In genomic region chr9:3527653-3527960, GRCh38 we compare ENCODE assay signal across 9 cellular contexts. TPM values are rescaled to one million over a fixed set of nuclear protein-coding genes. Genes with fewer than 3 reads are reported as not detected.
DNase-seq lines count a peak whose midpoint lies in the region; ATAC-seq, FAIRE-seq and TF ChIP-seq lines count a peak whose summit lies in the region.
"Had no signal": no experiment of that assay in that cellular context is flagged by ENCODE, and none has a peak within 500 bp of the region (broad histone marks: within the 10 kb centered on the region; RNA-seq: fewer than 3 reads in every experiment).

No MANE protein-coding gene starts in this region.

- DNase-seq in GM19239 (ENCODE audit: insufficient read length, low spot score) (no peak), trophoblast cell (no peak), AML-193 (lab: John Stamatoyannopoulos, UW) (no peak), GM19238 (ENCODE audit: insufficient read length, low spot score) (no peak)
- no peak for DNase-seq in effector memory CD8-positive, alpha-beta T cell

- FAIRE-seq in GM19239 (lab: Jason Lieb, UNC), result peak; percentile 14
- FAIRE-seq: TTC549 had no signal

- WGBS in trophoblast cell (ENCODE audit: extremely low coverage, insufficient coverage, insufficient read length), result no CpG with 5 or more reads among the region's 3 CpGs

- peaks cover 34 to 57% of the 10 kb centered on the region in 2 donors for H3K4me1 Mint-ChIP-seq in effector memory CD8-positive, alpha-beta T cell (ENCODE audit: low read depth in 2 of 2)

- no peaks in the 10 kb centered on the region for H3K9me3 Mint-ChIP-seq in effector memory CD8-positive, alpha-beta T cell

- H4K12ac ChIP-seq in trophoblast cell (ENCODE audit: low read depth, low read length), result no peak overlapping the region

- H3K27me3 ChIP-seq in OCI-LY1 (ENCODE audit: insufficient read depth, low read length), result no peaks in the 10 kb centered on the region
- no peaks in the 10 kb centered on the region for H3K27me3 ChIP-seq in trophoblast cell (ENCODE audit: insufficient read depth, low read length)

- no peak overlapping the region for H3K4ac ChIP-seq in trophoblast cell (ENCODE audit: low read depth, low read length)

- no peaks in the 10 kb centered on the region for H4K20me1 ChIP-seq in OCI-LY1 (ENCODE audit: insufficient read depth, low read length)

- H2BK12ac ChIP-seq in trophoblast cell (ENCODE audit: low read length), result no peak overlapping the region

- H3K18ac ChIP-seq in trophoblast cell (ENCODE audit: low read length), result no peak overlapping the region

- H3K4me2 ChIP-seq in OCI-LY1 (ENCODE audit: low read length) (peak overlapping the region; percentile 92), trophoblast cell (ENCODE audit: low read length) (peak overlapping the region; percentile 90)

- H3K9me3 ChIP-seq in OCI-LY1 (ENCODE audit: low read length) (no peaks in the 10 kb centered on the region), trophoblast cell (ENCODE audit: insufficient read depth, low read depth, low read length) (no peaks in the 10 kb centered on the region)

- H2AFZ ChIP-seq in OCI-LY1 (ENCODE audit: low read length) (no peak overlapping the region), trophoblast cell (ENCODE audit: insufficient read depth, low read length, poor library complexity) (no peak overlapping the region)

- H3K23ac ChIP-seq in trophoblast cell (ENCODE audit: low read length), result no peak overlapping the region

- peaks cover 63% of the 10 kb centered on the region for H3K79me2 ChIP-seq in OCI-LY1 (ENCODE audit: insufficient read depth, low read length)
- H3K79me2 ChIP-seq in trophoblast cell (ENCODE audit: control insufficient read depth, insufficient read depth, low read length, poor library complexity), result peaks cover 10% of the 10 kb centered on the region

- no peaks in the 10 kb centered on the region for H3K9me2 ChIP-seq in OCI-LY1 (ENCODE audit: low read depth, low read length)

- no peak overlapping the region for H2BK120ac ChIP-seq in trophoblast cell (ENCODE audit: insufficient read depth, low read length, poor library complexity)

- peaks cover 49% of the 10 kb centered on the region for H3K36me3 Mint-ChIP-seq in effector memory CD8-positive, alpha-beta T cell (ENCODE audit: insufficient read depth)

- H4K91ac ChIP-seq in trophoblast cell (ENCODE audit: low read depth, low read length), result no peak overlapping the region

- ATAC-seq in effector memory CD8-positive, alpha-beta T cell (replicated peaks), result no peak
- no peak for ATAC-seq in HG02642 (IDR thresholded peaks at IDR 0.05; ENCODE audit: poor library complexity, unreplicated experiment)
- no peak for ATAC-seq in HG03045 (IDR thresholded peaks at IDR 0.05; ENCODE audit: unreplicated experiment)

- H3K27me3 Mint-ChIP-seq in effector memory CD8-positive, alpha-beta T cell, result no peaks in the 10 kb centered on the region

- TF ChIP-seq CTCF in OCI-LY1 (IDR thresholded peaks at IDR 0.05; ENCODE audit: low read length), result no peak

- H3K36me3 ChIP-seq in OCI-LY1 (ENCODE audit: insufficient read depth, low read length) (peaks cover 27% of the 10 kb centered on the region), trophoblast cell (ENCODE audit: control insufficient read depth in 1 of 2, insufficient read depth in 2 of 2, low read length in 2 of 2) (peaks cover 0 to 2% of the 10 kb centered on the region in 2 experiments)

- peak overlapping the region; percentile 96 for H3K9ac ChIP-seq in OCI-LY1 (ENCODE audit: low read length)
- H3K9ac ChIP-seq in trophoblast cell (ENCODE audit: low read length), result no peak overlapping the region

- H2AK5ac ChIP-seq in trophoblast cell (ENCODE audit: low read length), result no peak overlapping the region

- peak overlapping the region; percentile 97 for H3K27ac ChIP-seq in OCI-LY1 (ENCODE audit: low read depth, low read length, poor library complexity, severe bottlenecking)
- H3K27ac ChIP-seq in trophoblast cell (ENCODE audit: low read depth, low read length), result no peak overlapping the region

- no peak overlapping the region for H4K8ac ChIP-seq in trophoblast cell (ENCODE audit: low read depth, low read length)

- H2BK5ac ChIP-seq in trophoblast cell (ENCODE audit: low read depth, low read length, poor library complexity), result no peak overlapping the region

- H3K79me1 ChIP-seq in trophoblast cell (ENCODE audit: low read length), result peaks cover 10% of the 10 kb centered on the region

- peaks cover 42% of the 10 kb centered on the region for H3K4me1 ChIP-seq in OCI-LY1 (ENCODE audit: insufficient read depth, low read length, severe bottlenecking)
- peaks cover 0 to 4% of the 10 kb centered on the region in 2 experiments for H3K4me1 ChIP-seq in trophoblast cell (ENCODE audit: control insufficient read depth in 1 of 2, insufficient read depth in 2 of 2, low read length in 2 of 2)

- H3K14ac ChIP-seq in trophoblast cell (ENCODE audit: low read length), result no peak overlapping the region

- H3K4me3 ChIP-seq in OCI-LY1 (ENCODE audit: low read depth, low read length, poor library complexity, severe bottlenecking) (peak overlapping the region; percentile 81), trophoblast cell (ENCODE audit: low read depth, low read length) (no peak overlapping the region)

- peak overlapping the region; percentile 88 to 92 for H3K4me3 Mint-ChIP-seq in effector memory CD8-positive, alpha-beta T cell

- peak overlapping the region; percentile 97 to 99 for H3K27ac Mint-ChIP-seq in effector memory CD8-positive, alpha-beta T cell

- H3F3A ChIP-seq in OCI-LY1 (ENCODE audit: insufficient read depth, low read length), result no peaks in the 10 kb centered on the region

RNA-seq across cellular contexts. Expression of gene RFX3, which starts 1.8 kb away (rescaled TPM):
- 4.0 and 4.7 TPM in 2 replicates for polyA plus RNA-seq in trophoblast cell (2013)
